In the genomic region with DNA sequence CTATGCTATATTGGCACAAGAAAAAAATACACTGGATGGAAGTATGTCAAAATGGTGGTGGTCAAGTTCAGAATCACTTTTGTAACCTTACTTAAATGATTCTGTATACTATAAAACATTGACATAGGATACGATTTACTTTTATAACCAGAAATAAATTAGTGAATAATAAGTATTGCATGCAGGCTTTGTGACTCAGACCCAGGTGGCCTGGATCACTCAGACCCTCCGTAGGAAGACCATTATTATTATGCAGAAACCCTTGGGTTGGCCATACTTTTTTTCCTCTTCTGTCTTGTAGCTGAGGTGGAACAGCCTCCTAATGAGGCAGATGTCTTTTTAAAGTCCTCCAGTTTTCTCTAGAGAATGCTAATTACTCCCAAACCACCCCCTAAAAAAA, we compare ENCODE assay signal across 1 cellular context.
TF ChIP-seq lines count a peak whose summit lies in the region.

No MANE protein-coding gene starts in this region.

TF ChIP-seq in SK-N-SH treated with all-trans-retinoic acid at 6 μM for 48 hours, 23 proteins besides CTCF, POLR2A, EP300 and RAD21 (continued from another document):
- TF ChIP-seq, protein P1, sequence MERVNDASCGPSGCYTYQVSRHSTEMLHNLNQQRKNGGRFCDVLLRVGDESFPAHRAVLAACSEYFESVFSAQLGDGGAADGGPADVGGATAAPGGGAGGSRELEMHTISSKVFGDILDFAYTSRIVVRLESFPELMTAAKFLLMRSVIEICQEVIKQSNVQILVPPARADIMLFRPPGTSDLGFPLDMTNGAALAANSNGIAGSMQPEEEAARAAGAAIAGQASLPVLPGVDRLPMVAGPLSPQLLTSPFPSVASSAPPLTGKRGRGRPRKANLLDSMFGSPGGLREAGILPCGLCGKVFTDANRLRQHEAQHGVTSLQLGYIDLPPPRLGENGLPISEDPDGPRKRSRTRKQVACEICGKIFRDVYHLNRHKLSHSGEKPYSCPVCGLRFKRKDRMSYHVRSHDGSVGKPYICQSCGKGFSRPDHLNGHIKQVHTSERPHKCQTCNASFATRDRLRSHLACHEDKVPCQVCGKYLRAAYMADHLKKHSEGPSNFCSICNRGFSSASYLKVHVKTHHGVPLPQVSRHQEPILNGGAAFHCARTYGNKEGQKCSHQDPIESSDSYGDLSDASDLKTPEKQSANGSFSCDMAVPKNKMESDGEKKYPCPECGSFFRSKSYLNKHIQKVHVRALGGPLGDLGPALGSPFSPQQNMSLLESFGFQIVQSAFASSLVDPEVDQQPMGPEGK (CRISPR knock-in tag; IDR thresholded peaks at IDR 0.05; ENCODE audit: borderline replicate concordance): no peak
- TF ChIP-seq PPARA (CRISPR knock-in tag; IDR thresholded peaks at IDR 0.05; ENCODE audit: borderline replicate concordance) (no peak), OSR1 (CRISPR knock-in tag; IDR thresholded peaks at IDR 0.05) (no peak), TOX (CRISPR knock-in tag; IDR thresholded peaks at IDR 0.05; ENCODE audit: borderline replicate concordance) (no peak), ZNF70 (CRISPR knock-in tag; IDR thresholded peaks at IDR 0.05) (no peak), ESRRG (CRISPR knock-in tag; IDR thresholded peaks at IDR 0.05) (no peak), ZC3H10 (CRISPR knock-in tag; IDR thresholded peaks at IDR 0.05) (no peak), RARB (CRISPR knock-in tag; IDR thresholded peaks at IDR 0.05) (no peak), GLIS3 (CRISPR knock-in tag; IDR thresholded peaks at IDR 0.05) (no peak), ZFP30 (CRISPR knock-in tag; IDR thresholded peaks at IDR 0.05) (no peak), BACH2 (CRISPR knock-in tag; IDR thresholded peaks at IDR 0.05; ENCODE audit: borderline replicate concordance) (no peak)
- TF ChIP-seq, protein P2, sequence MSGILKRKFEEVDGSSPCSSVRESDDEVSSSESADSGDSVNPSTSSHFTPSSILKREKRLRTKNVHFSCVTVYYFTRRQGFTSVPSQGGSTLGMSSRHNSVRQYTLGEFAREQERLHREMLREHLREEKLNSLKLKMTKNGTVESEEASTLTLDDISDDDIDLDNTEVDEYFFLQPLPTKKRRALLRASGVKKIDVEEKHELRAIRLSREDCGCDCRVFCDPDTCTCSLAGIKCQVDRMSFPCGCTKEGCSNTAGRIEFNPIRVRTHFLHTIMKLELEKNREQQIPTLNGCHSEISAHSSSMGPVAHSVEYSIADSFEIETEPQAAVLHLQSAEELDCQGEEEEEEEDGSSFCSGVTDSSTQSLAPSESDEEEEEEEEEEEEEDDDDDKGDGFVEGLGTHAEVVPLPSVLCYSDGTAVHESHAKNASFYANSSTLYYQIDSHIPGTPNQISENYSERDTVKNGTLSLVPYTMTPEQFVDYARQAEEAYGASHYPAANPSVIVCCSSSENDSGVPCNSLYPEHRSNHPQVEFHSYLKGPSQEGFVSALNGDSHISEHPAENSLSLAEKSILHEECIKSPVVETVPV (CRISPR knock-in tag; IDR thresholded peaks at IDR 0.05): no peak
- TF ChIP-seq, protein P3, sequence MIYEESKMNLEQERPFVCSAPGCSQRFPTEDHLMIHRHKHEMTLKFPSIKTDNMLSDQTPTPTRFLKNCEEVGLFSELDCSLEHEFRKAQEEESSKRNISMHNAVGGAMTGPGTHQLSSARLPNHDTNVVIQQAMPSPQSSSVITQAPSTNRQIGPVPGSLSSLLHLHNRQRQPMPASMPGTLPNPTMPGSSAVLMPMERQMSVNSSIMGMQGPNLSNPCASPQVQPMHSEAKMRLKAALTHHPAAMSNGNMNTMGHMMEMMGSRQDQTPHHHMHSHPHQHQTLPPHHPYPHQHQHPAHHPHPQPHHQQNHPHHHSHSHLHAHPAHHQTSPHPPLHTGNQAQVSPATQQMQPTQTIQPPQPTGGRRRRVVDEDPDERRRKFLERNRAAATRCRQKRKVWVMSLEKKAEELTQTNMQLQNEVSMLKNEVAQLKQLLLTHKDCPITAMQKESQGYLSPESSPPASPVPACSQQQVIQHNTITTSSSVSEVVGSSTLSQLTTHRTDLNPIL (CRISPR knock-in tag; IDR thresholded peaks at IDR 0.05; ENCODE audit: low read depth): no peak
- TF ChIP-seq, protein P4, sequence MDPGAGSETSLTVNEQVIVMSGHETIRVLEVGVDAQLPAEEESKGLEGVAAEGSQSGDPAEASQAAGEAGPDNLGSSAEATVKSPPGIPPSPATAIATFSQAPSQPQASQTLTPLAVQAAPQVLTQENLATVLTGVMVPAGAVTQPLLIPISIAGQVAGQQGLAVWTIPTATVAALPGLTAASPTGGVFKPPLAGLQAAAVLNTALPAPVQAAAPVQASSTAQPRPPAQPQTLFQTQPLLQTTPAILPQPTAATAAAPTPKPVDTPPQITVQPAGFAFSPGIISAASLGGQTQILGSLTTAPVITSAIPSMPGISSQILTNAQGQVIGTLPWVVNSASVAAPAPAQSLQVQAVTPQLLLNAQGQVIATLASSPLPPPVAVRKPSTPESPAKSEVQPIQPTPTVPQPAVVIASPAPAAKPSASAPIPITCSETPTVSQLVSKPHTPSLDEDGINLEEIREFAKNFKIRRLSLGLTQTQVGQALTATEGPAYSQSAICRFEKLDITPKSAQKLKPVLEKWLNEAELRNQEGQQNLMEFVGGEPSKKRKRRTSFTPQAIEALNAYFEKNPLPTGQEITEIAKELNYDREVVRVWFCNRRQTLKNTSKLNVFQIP (CRISPR knock-in tag; IDR thresholded peaks at IDR 0.05; ENCODE audit: borderline replicate concordance, low read depth): no peak
TF ChIP-seq in SK-N-SH treated with all-trans-retinoic acid at 6 μM for 48 hours: peak in this region for 0.
